Comparison of ENCODE assay signal across 34 cellular contexts in the genomic region with DNA sequence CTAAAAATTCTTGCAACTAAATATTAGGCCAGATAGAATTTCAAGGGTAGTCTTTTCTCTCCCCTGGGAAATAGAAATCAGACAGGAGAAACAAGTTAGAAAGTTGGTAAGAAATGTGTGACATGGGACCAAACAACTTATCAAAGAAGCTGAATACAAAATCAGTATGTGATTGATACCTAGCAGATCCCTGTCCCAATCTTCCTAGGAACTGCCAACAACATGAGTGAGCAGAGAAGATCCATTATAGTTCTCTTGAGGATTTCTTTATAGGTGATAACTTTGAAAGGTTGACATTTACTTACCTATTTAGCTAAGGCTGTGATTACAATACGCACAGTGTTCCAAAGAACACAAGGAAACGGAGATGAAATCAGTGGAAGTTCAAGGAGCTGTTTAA.
"Had no signal": no experiment of that assay in that cellular context is flagged by ENCODE, and none has a peak within 500 bp of the region (broad histone marks: within the 10 kb centered on the region; RNA-seq: fewer than 3 reads in every experiment).

No MANE protein-coding gene starts in this region.

- H3K4me3 ChIP-seq: MG63 had no signal

- H3K36me3 ChIP-seq: MG63 had no signal

- H3K27me3 ChIP-seq: MG63 had no signal

- DNase-seq: Kasumi-1, MG63, MM.1S, MV-4-11, NCI-H1048, NCI-H1092, NCI-H1092 treated with DMSO at 0.1 percent for 48 hours, NCI-H1105, NCI-H1105 treated with DMSO at 0.1 percent for 48 hours, NCI-H1417, NCI-H1417 treated with DMSO at 0.1 percent for 48 hours, NCI-H1436, NCI-H1436 treated with DMSO at 0.1 percent for 48 hours, NCI-H146, NCI-H1694, NCI-H1694 treated with DMSO at 0.1 percent for 48 hours, NCI-H187, NCI-H187 treated with DMSO at 0.1 percent for 48 hours, NCI-H1930, NCI-H2029, NCI-H2029 treated with DMSO at 0.1 percent for 48 hours, NCI-H2081, NCI-H2081 treated with DMSO at 0.1 percent for 48 hours, NCI-H2107, NCI-H2171, NCI-H2171 treated with DMSO at 0.1 percent for 48 hours, NCI-H2227 treated with DMSO at 0.1 percent for 48 hours, NCI-H226, NCI-H345, NCI-H446, NCI-H446 treated with DMSO at 0.1 percent for 48 hours, NCI-H510A, NCI-H510A treated with DMSO at 0.1 percent for 48 hours, NCI-H524 had no signal

- H3K9me3 ChIP-seq: MG63 had no signal
